Comparison of ENCODE assay signal across 8 cellular contexts in genomic region chr1:150365945-150366344, GRCh38.
DNase-seq lines count a peak whose midpoint lies in the region; TF ChIP-seq lines count a peak whose summit lies in the region.

No MANE protein-coding gene starts in this region.

- H3K4me1 ChIP-seq in OCI-LY1 (ENCODE audit: insufficient read depth, low read length, severe bottlenecking) (peaks cover 43% of the 10 kb centered on the region), duodenal mucosa (ENCODE audit: control insufficient read depth in 1 of 2, insufficient read depth in 2 of 2, low read length in 2 of 2) (peaks cover 9 to 22% of the 10 kb centered on the region in 2 donors)

- peak overlapping the region; percentile 87 to 99 (median 97) for H3K4me3 Mint-ChIP-seq in nephron

- H3K36me3 Mint-ChIP-seq in nephron (ENCODE audit: low read depth) = peaks cover 3% of the 10 kb centered on the region

- peak overlapping the region; percentile 93 for H3K4me2 ChIP-seq in OCI-LY1 (ENCODE audit: low read length)

- H3K9me3 Mint-ChIP-seq in nephron = no peaks in the 10 kb centered on the region

- H3K79me2 ChIP-seq in OCI-LY1 (ENCODE audit: insufficient read depth, low read length) = peaks cover 64% of the 10 kb centered on the region

- H3K36me3 ChIP-seq in OCI-LY1 (ENCODE audit: insufficient read depth, low read length) (peaks cover 19% of the 10 kb centered on the region; the same call in 1 of the 2 replicates), duodenal mucosa (ENCODE audit: control insufficient read depth in 1 of 2, insufficient read depth in 2 of 2, low read length in 2 of 2) (no peaks in the 10 kb centered on the region)

- H3K27ac Mint-ChIP-seq in nephron = peak overlapping the region; percentile 98 to 100 (median 99)

- H3K27me3 ChIP-seq in OCI-LY1 (ENCODE audit: insufficient read depth, low read length) (no peaks in the 10 kb centered on the region), duodenal mucosa (ENCODE audit: control insufficient read depth in 1 of 2, insufficient read depth in 2 of 2, low read length in 2 of 2) (no peaks in the 10 kb centered on the region)

- DNase-seq in NCI-H2171 treated with DMSO at 0.1 percent for 48 hours (lab: John Stamatoyannopoulos, UW) = peak; percentile 22
- DNase-seq in NCI-H2171 (lab: John Stamatoyannopoulos, UW) = no peak
- DNase-seq in hepatic stellate cell (ENCODE audit: low spot score) = no peak
- DNase-seq in NCI-H1105 (lab: John Stamatoyannopoulos, UW) = no peak
- no peak for DNase-seq in retina

- no peaks in the 10 kb centered on the region for H3F3A ChIP-seq in OCI-LY1 (ENCODE audit: insufficient read depth, low read length)

- no peaks in the 10 kb centered on the region for H3K27me3 Mint-ChIP-seq in nephron (ENCODE audit: low read depth)

- peak overlapping the region; percentile 84 for H3K4me3 ChIP-seq in OCI-LY1 (ENCODE audit: low read depth, low read length, poor library complexity, severe bottlenecking)
- H3K4me3 ChIP-seq in duodenal mucosa (ENCODE audit: low read depth in 1 of 2, low read length in 2 of 2) = peak overlapping the region; percentile 88 to 96

- no peaks in the 10 kb centered on the region for H3K9me2 ChIP-seq in OCI-LY1 (ENCODE audit: low read depth, low read length)

- H2AFZ ChIP-seq in OCI-LY1 (ENCODE audit: low read length) = no peak overlapping the region

- H3K9me3 ChIP-seq in OCI-LY1 (ENCODE audit: low read length) = no peaks in the 10 kb centered on the region
- H3K9me3 ChIP-seq in duodenal mucosa (ENCODE audit: control insufficient read depth in 1 of 2, low read length in 2 of 2) = no peaks in the 10 kb centered on the region

- H3K9ac ChIP-seq in OCI-LY1 (ENCODE audit: low read length) = peak overlapping the region; percentile 96
- H3K9ac ChIP-seq in duodenal mucosa (ENCODE audit: low read depth in 1 of 2, low read length in 2 of 2) = peak overlapping the region; percentile 83 to 97

- H3K4me1 Mint-ChIP-seq in nephron = peaks cover 22% of the 10 kb centered on the region

- H4K20me1 ChIP-seq in OCI-LY1 (ENCODE audit: insufficient read depth, low read length) = no peaks in the 10 kb centered on the region

- TF ChIP-seq CTCF in OCI-LY1 (IDR thresholded peaks at IDR 0.05; ENCODE audit: low read length) (no peak), nephron (IDR thresholded peaks at IDR 0.05; ENCODE audit: unreplicated experiment in 3 of 3) (no peak)

- peak overlapping the region; percentile 95 for H3K27ac ChIP-seq in OCI-LY1 (ENCODE audit: low read depth, low read length, poor library complexity, severe bottlenecking)
- H3K27ac ChIP-seq in duodenal mucosa (ENCODE audit: low read depth, low read length) = peak overlapping the region; percentile 35
